1 cellular context compared by ENCODE assay signal in the genomic region with DNA sequence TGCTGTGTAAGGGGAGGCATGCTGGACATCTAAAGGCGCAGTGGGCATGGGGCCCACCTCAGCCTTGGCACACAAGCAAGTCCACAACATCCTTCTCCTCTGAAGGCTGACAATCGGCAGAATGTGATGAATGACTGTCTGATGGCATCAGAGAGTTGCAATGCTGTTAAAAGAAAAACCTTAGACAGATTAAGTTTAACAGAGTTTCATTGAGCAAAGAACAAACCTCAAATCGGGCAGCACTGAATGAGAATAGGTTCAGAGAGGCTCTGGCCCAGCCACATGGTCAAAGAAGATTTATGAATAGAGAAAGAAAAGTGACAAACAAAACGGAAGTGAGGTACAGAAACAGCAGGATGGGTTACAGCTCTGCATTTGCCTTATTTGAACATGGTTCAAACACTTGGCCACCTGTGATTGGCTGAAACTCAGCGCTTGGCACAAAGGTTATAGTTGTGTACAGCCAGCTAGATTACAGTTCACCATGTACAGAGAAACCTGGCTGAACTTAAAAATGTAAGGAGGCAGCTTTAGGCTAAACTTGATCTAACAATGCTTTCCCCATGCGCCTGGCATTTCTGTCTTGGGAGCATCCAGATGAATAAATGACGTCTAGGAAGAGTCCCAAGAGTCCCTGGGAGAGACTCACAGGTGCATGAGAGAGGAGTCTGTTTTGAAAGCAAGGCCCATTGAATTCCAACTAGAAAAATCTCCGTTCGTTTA.
TF ChIP-seq lines count a peak whose summit lies in the region.

No MANE protein-coding gene starts in this region.

TF ChIP-seq in HepG2, 621 proteins besides CTCF, POLR2A, EP300 and RAD21:
- TF ChIP-seq ZFP82 (CRISPR knock-in tag; IDR thresholded peaks at IDR 0.05; ENCODE audit: borderline replicate concordance) (no peak), NCOA5 (CRISPR knock-in tag; IDR thresholded peaks at IDR 0.05) (no peak), HOXA3 (CRISPR knock-in tag; IDR thresholded peaks at IDR 0.05) (no peak), DR1 (CRISPR knock-in tag; IDR thresholded peaks at IDR 0.05) (no peak), SRF (IDR thresholded peaks at IDR 0.05; ENCODE audit: low read depth, low read length) (0 out of 2 replicates have a peak, but pooled peaks have one; percentile 19), ZNF737 (CRISPR knock-in tag; IDR thresholded peaks at IDR 0.05; ENCODE audit: borderline replicate concordance) (0 out of 2 replicates have a peak, but pooled peaks have one; percentile 32), ZNF510 (CRISPR knock-in tag; IDR thresholded peaks at IDR 0.05; ENCODE audit: low read depth) (no peak), DMAP1 (CRISPR knock-in tag; IDR thresholded peaks at IDR 0.05) (no peak)
- TF ChIP-seq, protein P1, sequence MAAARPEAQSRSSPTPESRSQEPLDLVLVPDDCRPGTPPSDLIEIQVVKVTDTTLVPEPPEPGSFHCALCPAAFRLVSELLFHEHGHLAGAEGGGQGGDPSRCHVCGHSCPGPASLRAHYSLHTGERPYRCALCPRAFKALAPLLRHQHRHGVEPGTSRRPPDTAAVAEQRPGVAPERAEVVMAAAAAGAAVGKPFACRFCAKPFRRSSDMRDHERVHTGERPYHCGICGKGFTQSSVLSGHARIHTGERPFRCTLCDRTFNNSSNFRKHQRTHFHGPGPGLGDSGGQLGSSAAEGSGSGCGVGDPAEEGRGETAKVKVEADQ (CRISPR knock-in tag; IDR thresholded peaks at IDR 0.05; ENCODE audit: borderline replicate concordance): no peak
- TF ChIP-seq, protein P2, sequence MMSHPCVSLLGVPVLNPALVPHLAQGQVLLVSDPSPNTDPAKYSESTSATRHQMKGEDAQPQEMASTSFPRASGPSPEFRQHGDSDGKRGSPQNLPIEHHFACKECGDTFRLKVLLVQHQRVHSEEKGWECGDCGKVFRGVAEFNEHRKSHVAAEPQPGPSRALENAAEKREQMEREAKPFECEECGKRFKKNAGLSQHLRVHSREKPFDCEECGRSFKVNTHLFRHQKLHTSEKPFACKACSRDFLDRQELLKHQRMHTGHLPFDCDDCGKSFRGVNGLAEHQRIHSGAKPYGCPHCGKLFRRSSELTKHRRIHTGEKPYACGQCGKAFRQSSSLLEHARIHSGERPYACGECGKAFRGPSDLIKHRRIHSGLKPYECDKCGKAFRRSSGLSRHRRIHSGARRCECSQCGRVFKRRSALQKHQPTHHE (CRISPR knock-in tag; IDR thresholded peaks at IDR 0.05; ENCODE audit: borderline replicate concordance): no peak
- TF ChIP-seq, protein P3, sequence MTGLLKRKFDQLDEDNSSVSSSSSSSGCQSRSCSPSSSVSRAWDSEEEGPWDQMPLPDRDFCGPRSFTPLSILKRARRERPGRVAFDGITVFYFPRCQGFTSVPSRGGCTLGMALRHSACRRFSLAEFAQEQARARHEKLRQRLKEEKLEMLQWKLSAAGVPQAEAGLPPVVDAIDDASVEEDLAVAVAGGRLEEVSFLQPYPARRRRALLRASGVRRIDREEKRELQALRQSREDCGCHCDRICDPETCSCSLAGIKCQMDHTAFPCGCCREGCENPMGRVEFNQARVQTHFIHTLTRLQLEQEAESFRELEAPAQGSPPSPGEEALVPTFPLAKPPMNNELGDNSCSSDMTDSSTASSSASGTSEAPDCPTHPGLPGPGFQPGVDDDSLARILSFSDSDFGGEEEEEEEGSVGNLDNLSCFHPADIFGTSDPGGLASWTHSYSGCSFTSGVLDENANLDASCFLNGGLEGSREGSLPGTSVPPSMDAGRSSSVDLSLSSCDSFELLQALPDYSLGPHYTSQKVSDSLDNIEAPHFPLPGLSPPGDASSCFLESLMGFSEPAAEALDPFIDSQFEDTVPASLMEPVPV (CRISPR knock-in tag; IDR thresholded peaks at IDR 0.05): no peak
